1 cellular context compared by ENCODE assay signal in the genomic region with DNA sequence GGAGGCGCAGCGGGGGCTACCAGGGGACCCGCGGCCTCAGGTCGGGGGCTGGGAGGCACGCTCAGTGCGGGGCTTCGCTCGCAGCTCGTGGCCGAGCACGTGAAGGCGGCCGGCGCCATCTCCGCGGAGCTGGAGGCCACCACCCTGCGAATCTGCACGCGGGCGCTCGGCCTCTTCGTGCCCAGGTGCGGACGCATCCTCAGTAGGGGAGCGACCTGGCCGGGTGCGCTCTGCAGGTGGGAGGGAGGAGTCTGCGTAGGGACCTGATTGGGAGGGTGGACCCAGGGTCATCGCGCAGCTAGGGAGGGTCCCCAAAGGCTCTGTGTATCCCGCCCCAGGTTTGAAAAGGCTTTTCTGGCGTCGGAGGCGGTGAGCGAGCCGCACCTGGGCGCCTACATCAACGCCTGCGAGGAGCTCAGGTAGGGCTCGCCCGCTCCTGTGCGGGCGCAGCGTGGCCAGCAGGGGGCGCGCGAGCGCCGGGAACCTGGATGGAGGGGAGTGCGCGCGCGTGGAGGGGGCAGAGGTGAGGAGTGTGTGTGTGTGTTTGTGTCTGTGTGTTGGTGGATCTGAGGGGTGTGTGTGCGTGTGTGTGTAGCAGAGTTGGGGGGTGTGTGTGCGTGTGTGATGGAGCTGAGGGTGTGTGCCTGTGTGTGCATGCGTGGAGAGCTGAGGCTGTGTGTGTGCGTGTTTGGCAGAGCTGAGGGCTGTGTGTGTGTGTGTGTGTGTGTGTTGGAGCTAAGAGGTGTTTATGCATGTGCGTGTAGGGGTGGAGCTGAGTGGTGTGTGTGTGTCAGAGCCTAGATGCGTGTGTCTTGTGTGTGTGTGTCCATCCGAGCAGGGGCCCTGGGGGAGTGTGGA.
A peak's percentile ranks its signal among the peaks of the same experiment; 100 is the strongest.
TF ChIP-seq lines count a peak whose summit lies in the region.

No MANE protein-coding gene starts in this region.

TF ChIP-seq in K562, 482 proteins besides CTCF, POLR2A, EP300 and RAD21 (continued from another document and continues in another):
- TF ChIP-seq CBFB (CRISPR knock-in tag; IDR thresholded peaks at IDR 0.05): no peak
- TF ChIP-seq IRF2 (CRISPR knock-in tag; IDR thresholded peaks at IDR 0.05): no peak
- TF ChIP-seq RFX7 (CRISPR knock-in tag; IDR thresholded peaks at IDR 0.05): no peak
- no peak for TF ChIP-seq NR2C2 (CRISPR knock-in tag; IDR thresholded peaks at IDR 0.05)
- peak; percentile 64 for TF ChIP-seq NR2C2 (tag; IDR thresholded peaks at IDR 0.05)
- TF ChIP-seq PHB (CRISPR knock-in tag; IDR thresholded peaks at IDR 0.05): no peak
- TF ChIP-seq, protein P1, sequence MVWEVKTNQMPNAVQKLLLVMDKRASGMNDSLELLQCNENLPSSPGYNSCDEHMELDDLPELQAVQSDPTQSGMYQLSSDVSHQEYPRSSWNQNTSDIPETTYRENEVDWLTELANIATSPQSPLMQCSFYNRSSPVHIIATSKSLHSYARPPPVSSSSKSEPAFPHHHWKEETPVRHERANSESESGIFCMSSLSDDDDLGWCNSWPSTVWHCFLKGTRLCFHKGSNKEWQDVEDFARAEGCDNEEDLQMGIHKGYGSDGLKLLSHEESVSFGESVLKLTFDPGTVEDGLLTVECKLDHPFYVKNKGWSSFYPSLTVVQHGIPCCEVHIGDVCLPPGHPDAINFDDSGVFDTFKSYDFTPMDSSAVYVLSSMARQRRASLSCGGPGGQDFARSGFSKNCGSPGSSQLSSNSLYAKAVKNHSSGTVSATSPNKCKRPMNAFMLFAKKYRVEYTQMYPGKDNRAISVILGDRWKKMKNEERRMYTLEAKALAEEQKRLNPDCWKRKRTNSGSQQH (CRISPR knock-in tag; IDR thresholded peaks at IDR 0.05): peak; percentile 89
- peak; percentile 53 for TF ChIP-seq CXXC5 (CRISPR knock-in tag; IDR thresholded peaks at IDR 0.05)
- no peak for TF ChIP-seq KDM2B (CRISPR knock-in tag; IDR thresholded peaks at IDR 0.05)
- TF ChIP-seq NEUROD1 (IDR thresholded peaks at IDR 0.05; ENCODE audit: borderline replicate concordance, low read depth, low read length, partially characterized antibody): no peak
- TF ChIP-seq GABPB1 (CRISPR knock-in tag; IDR thresholded peaks at IDR 0.05): no peak
- no peak for TF ChIP-seq MCM2 (IDR thresholded peaks at IDR 0.05; ENCODE audit: low read depth)
- TF ChIP-seq, protein P2, sequence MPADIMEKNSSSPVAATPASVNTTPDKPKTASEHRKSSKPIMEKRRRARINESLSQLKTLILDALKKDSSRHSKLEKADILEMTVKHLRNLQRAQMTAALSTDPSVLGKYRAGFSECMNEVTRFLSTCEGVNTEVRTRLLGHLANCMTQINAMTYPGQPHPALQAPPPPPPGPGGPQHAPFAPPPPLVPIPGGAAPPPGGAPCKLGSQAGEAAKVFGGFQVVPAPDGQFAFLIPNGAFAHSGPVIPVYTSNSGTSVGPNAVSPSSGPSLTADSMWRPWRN (IDR thresholded peaks at IDR 0.05; ENCODE audit: low read depth): no peak
- no peak; the same call in 1 of the 2 replicates for TF ChIP-seq MEF2D (tag; conservative IDR thresholded peaks at IDR 0.05; ENCODE audit: low read depth)
- TF ChIP-seq, protein P3, sequence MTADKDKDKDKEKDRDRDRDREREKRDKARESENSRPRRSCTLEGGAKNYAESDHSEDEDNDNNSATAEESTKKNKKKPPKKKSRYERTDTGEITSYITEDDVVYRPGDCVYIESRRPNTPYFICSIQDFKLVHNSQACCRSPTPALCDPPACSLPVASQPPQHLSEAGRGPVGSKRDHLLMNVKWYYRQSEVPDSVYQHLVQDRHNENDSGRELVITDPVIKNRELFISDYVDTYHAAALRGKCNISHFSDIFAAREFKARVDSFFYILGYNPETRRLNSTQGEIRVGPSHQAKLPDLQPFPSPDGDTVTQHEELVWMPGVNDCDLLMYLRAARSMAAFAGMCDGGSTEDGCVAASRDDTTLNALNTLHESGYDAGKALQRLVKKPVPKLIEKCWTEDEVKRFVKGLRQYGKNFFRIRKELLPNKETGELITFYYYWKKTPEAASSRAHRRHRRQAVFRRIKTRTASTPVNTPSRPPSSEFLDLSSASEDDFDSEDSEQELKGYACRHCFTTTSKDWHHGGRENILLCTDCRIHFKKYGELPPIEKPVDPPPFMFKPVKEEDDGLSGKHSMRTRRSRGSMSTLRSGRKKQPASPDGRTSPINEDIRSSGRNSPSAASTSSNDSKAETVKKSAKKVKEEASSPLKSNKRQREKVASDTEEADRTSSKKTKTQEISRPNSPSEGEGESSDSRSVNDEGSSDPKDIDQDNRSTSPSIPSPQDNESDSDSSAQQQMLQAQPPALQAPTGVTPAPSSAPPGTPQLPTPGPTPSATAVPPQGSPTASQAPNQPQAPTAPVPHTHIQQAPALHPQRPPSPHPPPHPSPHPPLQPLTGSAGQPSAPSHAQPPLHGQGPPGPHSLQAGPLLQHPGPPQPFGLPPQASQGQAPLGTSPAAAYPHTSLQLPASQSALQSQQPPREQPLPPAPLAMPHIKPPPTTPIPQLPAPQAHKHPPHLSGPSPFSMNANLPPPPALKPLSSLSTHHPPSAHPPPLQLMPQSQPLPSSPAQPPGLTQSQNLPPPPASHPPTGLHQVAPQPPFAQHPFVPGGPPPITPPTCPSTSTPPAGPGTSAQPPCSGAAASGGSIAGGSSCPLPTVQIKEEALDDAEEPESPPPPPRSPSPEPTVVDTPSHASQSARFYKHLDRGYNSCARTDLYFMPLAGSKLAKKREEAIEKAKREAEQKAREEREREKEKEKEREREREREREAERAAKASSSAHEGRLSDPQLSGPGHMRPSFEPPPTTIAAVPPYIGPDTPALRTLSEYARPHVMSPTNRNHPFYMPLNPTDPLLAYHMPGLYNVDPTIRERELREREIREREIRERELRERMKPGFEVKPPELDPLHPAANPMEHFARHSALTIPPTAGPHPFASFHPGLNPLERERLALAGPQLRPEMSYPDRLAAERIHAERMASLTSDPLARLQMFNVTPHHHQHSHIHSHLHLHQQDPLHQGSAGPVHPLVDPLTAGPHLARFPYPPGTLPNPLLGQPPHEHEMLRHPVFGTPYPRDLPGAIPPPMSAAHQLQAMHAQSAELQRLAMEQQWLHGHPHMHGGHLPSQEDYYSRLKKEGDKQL (CRISPR knock-in tag; IDR thresholded peaks at IDR 0.05; ENCODE audit: borderline replicate concordance): no peak
- 0 out of 2 replicates have a peak, but pooled peaks have one; percentile 38 for TF ChIP-seq EHMT2 (IDR thresholded peaks at IDR 0.05)
- 0 out of 2 replicates have a peak, but pooled peaks have one; percentile 44 for TF ChIP-seq ZEB2 (IDR thresholded peaks at IDR 0.05)
- no peak for TF ChIP-seq TBP (optimal IDR thresholded peaks at IDR 0.05; ENCODE audit: low read depth, low read length)
- no peak for TF ChIP-seq GABPA (tag; conservative IDR thresholded peaks at IDR 0.05; ENCODE audit: low read depth)
- no peak for TF ChIP-seq TBL1XR1 (IDR thresholded peaks at IDR 0.05; ENCODE audit: low read length in 2 of 2)
- TF ChIP-seq, protein P4, sequence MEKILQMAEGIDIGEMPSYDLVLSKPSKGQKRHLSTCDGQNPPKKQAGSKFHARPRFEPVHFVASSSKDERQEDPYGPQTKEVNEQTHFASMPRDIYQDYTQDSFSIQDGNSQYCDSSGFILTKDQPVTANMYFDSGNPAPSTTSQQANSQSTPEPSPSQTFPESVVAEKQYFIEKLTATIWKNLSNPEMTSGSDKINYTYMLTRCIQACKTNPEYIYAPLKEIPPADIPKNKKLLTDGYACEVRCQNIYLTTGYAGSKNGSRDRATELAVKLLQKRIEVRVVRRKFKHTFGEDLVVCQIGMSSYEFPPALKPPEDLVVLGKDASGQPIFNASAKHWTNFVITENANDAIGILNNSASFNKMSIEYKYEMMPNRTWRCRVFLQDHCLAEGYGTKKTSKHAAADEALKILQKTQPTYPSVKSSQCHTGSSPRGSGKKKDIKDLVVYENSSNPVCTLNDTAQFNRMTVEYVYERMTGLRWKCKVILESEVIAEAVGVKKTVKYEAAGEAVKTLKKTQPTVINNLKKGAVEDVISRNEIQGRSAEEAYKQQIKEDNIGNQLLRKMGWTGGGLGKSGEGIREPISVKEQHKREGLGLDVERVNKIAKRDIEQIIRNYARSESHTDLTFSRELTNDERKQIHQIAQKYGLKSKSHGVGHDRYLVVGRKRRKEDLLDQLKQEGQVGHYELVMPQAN (IDR thresholded peaks at IDR 0.05; ENCODE audit: borderline replicate concordance): peak; percentile 67; the same call in 1 of the 2 replicates
- no peak for TF ChIP-seq TGIF2 (CRISPR knock-in tag; IDR thresholded peaks at IDR 0.05)
- TF ChIP-seq, protein P5, sequence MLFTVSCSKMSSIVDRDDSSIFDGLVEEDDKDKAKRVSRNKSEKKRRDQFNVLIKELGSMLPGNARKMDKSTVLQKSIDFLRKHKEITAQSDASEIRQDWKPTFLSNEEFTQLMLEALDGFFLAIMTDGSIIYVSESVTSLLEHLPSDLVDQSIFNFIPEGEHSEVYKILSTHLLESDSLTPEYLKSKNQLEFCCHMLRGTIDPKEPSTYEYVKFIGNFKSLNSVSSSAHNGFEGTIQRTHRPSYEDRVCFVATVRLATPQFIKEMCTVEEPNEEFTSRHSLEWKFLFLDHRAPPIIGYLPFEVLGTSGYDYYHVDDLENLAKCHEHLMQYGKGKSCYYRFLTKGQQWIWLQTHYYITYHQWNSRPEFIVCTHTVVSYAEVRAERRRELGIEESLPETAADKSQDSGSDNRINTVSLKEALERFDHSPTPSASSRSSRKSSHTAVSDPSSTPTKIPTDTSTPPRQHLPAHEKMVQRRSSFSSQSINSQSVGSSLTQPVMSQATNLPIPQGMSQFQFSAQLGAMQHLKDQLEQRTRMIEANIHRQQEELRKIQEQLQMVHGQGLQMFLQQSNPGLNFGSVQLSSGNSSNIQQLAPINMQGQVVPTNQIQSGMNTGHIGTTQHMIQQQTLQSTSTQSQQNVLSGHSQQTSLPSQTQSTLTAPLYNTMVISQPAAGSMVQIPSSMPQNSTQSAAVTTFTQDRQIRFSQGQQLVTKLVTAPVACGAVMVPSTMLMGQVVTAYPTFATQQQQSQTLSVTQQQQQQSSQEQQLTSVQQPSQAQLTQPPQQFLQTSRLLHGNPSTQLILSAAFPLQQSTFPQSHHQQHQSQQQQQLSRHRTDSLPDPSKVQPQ (CRISPR knock-in tag; IDR thresholded peaks at IDR 0.05; ENCODE audit: borderline replicate concordance): no peak
- TF ChIP-seq, protein P6, sequence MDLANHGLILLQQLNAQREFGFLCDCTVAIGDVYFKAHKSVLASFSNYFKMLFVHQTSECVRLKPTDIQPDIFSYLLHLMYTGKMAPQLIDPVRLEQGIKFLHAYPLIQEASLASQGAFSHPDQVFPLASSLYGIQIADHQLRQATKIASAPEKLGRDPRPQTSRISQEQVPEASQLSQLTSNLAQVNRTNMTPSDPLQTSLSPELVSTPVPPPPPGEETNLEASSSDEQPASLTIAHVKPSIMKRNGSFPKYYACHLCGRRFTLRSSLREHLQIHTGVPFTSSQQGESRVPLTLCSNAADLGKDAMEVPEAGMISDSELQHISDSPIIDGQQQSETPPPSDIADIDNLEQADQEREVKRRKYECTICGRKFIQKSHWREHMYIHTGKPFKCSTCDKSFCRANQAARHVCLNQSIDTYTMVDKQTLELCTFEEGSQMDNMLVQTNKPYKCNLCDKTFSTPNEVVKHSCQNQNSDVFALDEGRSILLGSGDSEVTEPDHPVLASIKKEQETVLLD (IDR thresholded peaks at IDR 0.05): peak; percentile 69; the same call in 1 of the 2 replicates
- TF ChIP-seq SPI1 (IDR thresholded peaks at IDR 0.05; ENCODE audit: borderline replicate concordance, low read depth, low read length): no peak
- no peak for TF ChIP-seq ZNF197 (CRISPR knock-in tag; IDR thresholded peaks at IDR 0.05; ENCODE audit: low read depth)
- TF ChIP-seq PTTG1 (tag; IDR thresholded peaks at IDR 0.05; ENCODE audit: low read depth): no peak
- TF ChIP-seq, protein P7, sequence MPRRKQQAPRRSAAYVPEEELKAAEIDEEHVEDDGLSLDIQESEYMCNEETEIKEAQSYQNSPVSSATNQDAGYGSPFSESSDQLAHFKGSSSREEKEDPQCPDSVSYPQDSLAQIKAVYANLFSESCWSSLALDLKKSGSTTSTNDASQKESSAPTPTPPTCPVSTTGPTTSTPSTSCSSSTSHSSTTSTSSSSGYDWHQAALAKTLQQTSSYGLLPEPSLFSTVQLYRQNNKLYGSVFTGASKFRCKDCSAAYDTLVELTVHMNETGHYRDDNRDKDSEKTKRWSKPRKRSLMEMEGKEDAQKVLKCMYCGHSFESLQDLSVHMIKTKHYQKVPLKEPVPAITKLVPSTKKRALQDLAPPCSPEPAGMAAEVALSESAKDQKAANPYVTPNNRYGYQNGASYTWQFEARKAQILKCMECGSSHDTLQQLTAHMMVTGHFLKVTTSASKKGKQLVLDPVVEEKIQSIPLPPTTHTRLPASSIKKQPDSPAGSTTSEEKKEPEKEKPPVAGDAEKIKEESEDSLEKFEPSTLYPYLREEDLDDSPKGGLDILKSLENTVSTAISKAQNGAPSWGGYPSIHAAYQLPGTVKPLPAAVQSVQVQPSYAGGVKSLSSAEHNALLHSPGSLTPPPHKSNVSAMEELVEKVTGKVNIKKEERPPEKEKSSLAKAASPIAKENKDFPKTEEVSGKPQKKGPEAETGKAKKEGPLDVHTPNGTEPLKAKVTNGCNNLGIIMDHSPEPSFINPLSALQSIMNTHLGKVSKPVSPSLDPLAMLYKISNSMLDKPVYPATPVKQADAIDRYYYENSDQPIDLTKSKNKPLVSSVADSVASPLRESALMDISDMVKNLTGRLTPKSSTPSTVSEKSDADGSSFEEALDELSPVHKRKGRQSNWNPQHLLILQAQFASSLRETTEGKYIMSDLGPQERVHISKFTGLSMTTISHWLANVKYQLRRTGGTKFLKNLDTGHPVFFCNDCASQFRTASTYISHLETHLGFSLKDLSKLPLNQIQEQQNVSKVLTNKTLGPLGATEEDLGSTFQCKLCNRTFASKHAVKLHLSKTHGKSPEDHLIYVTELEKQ (CRISPR knock-in tag; IDR thresholded peaks at IDR 0.05): no peak
- TF ChIP-seq, protein P8, sequence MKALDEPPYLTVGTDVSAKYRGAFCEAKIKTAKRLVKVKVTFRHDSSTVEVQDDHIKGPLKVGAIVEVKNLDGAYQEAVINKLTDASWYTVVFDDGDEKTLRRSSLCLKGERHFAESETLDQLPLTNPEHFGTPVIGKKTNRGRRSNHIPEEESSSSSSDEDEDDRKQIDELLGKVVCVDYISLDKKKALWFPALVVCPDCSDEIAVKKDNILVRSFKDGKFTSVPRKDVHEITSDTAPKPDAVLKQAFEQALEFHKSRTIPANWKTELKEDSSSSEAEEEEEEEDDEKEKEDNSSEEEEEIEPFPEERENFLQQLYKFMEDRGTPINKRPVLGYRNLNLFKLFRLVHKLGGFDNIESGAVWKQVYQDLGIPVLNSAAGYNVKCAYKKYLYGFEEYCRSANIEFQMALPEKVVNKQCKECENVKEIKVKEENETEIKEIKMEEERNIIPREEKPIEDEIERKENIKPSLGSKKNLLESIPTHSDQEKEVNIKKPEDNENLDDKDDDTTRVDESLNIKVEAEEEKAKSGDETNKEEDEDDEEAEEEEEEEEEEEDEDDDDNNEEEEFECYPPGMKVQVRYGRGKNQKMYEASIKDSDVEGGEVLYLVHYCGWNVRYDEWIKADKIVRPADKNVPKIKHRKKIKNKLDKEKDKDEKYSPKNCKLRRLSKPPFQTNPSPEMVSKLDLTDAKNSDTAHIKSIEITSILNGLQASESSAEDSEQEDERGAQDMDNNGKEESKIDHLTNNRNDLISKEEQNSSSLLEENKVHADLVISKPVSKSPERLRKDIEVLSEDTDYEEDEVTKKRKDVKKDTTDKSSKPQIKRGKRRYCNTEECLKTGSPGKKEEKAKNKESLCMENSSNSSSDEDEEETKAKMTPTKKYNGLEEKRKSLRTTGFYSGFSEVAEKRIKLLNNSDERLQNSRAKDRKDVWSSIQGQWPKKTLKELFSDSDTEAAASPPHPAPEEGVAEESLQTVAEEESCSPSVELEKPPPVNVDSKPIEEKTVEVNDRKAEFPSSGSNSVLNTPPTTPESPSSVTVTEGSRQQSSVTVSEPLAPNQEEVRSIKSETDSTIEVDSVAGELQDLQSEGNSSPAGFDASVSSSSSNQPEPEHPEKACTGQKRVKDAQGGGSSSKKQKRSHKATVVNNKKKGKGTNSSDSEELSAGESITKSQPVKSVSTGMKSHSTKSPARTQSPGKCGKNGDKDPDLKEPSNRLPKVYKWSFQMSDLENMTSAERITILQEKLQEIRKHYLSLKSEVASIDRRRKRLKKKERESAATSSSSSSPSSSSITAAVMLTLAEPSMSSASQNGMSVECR (CRISPR knock-in tag; IDR thresholded peaks at IDR 0.05): no peak
- TF ChIP-seq ZNF282 (CRISPR knock-in tag; IDR thresholded peaks at IDR 0.05): no peak
- no peak for TF ChIP-seq BRF1 (IDR thresholded peaks at IDR 0.05; ENCODE audit: borderline replicate concordance, extremely low read depth, insufficient read length)
